Comparison of ENCODE assay signal across 8 cellular contexts in genomic region chr2:46460991-46461715, GRCh38. TPM values are rescaled to one million over a fixed set of nuclear protein-coding genes. Genes with fewer than 3 reads are reported as not detected.
DNase-seq lines count a peak whose midpoint lies in the region; ATAC-seq, FAIRE-seq and TF ChIP-seq lines count a peak whose summit lies in the region.

No MANE protein-coding gene starts in this region.

- H3K4me2 ChIP-seq in keratinocyte (ENCODE audit: control insufficient read depth, extremely low read depth, insufficient read depth, low read depth, low read length): no peak overlapping the region

- H3K79me2 ChIP-seq in keratinocyte (ENCODE audit: control insufficient read depth, insufficient read depth, low read length): no peaks in the 10 kb centered on the region

- H4K20me1 ChIP-seq in keratinocyte (ENCODE audit: control insufficient read depth, extremely low read depth, insufficient read depth, low read length): no peaks in the 10 kb centered on the region

- DNase-seq in COLO829 (ENCODE audit: low spot score) (peak; percentile 82), NCI-H1105 treated with DMSO at 0.1 percent for 48 hours (lab: John Stamatoyannopoulos, UW) (peak; percentile 43), bronchial epithelial cell (ENCODE audit: low read depth) (peak; percentile 40), keratinocyte (ENCODE audit: low read depth, low spot score) (no peak), NCI-H1048 (lab: John Stamatoyannopoulos, UW) (no peak)
- peak; percentile 67 to 76 for DNase-seq in stimulated activated CD4-positive, alpha-beta T cell treated with anti-CD3 and anti-CD28 coated beads, Interleukin-1b, Interleukin-23, amount 100 ng/mL, for 4 hours (ENCODE audit: low read depth in 2 of 2)

- FAIRE-seq in bronchial epithelial cell (lab: Jason Lieb, UNC): no peak
- no peak for FAIRE-seq in keratinocyte (lab: Jason Lieb, UNC)

- H3K9me1 ChIP-seq in keratinocyte (ENCODE audit: control insufficient read depth, extremely low read depth, insufficient read depth, low read length): no peaks in the 10 kb centered on the region

- H3K4me1 ChIP-seq in keratinocyte (ENCODE audit: control insufficient read depth, extremely low read depth, insufficient read depth, low read length): peaks cover 4% of the 10 kb centered on the region

- no peak overlapping the region for H3K4me3 ChIP-seq in WI38 (ENCODE audit: low read depth, low read length)
- no peak overlapping the region for H3K4me3 ChIP-seq in bronchial epithelial cell (ENCODE audit: low read depth, low read length)
- H3K4me3 ChIP-seq in keratinocyte (ENCODE audit: control insufficient read depth in 2 of 3, extremely low read depth in 1 of 3, insufficient read depth in 2 of 3, low read depth in 1 of 3, low read length in 3 of 3): no peak overlapping the region

- H3K36me3 ChIP-seq in bronchial epithelial cell (ENCODE audit: control insufficient read depth, insufficient read depth, low read length): no peaks in the 10 kb centered on the region
- H3K36me3 ChIP-seq in keratinocyte (ENCODE audit: control insufficient read depth in 2 of 2, extremely low read depth in 1 of 2, insufficient read depth in 2 of 2, low read length in 2 of 2): no peaks in the 10 kb centered on the region

- TF ChIP-seq CTCF in WI38 (IDR thresholded peaks at IDR 0.05; ENCODE audit: low read depth, low read length) (peak; percentile 96), bronchial epithelial cell (IDR thresholded peaks at IDR 0.05; ENCODE audit: insufficient read depth, low read length, severe bottlenecking) (peak; percentile 94), keratinocyte (optimal IDR thresholded peaks at IDR 0.05 in 1 of 3, IDR thresholded peaks at IDR 0.05 in 1 of 3, conservative IDR thresholded peaks at IDR 0.05 in 1 of 3; ENCODE audit: extremely low read depth in 1 of 3, insufficient read depth in 2 of 3, low read length in 3 of 3) (peak; percentile 94 to 98 (median 96))

- H2AFZ ChIP-seq in keratinocyte (ENCODE audit: control insufficient read depth, low read length): no peak overlapping the region

- dilution Hi-C loops in keratinocyte (cut with MboI; ENCODE audit: extremely low pct_ligation_motif_present, low sequenced_read_pairs): no loop called here

- H3K27me3 ChIP-seq in bronchial epithelial cell (ENCODE audit: control insufficient read depth, insufficient read depth, low read length): no peaks in the 10 kb centered on the region
- H3K27me3 ChIP-seq in keratinocyte (ENCODE audit: control insufficient read depth, extremely low read depth, insufficient read depth, low read length): no peaks in the 10 kb centered on the region

- no peak overlapping the region for H3K9ac ChIP-seq in keratinocyte (ENCODE audit: control insufficient read depth, extremely low read depth, insufficient read depth, low read length)

- no peaks in the 10 kb centered on the region for H3K9me3 ChIP-seq in keratinocyte (ENCODE audit: control insufficient read depth, low read depth, low read length)

- H3K27ac ChIP-seq in keratinocyte (ENCODE audit: control insufficient read depth, insufficient read depth, low read length): no peak overlapping the region

- peak; percentile 57 for ATAC-seq in GM21737 (IDR thresholded peaks at IDR 0.05; ENCODE audit: unreplicated experiment)

RNA-seq across cellular contexts. Expression of gene TMEM247, which starts 18.2 kb away (rescaled TPM):
- total RNA-seq in bronchial epithelial cell: not detected in 2 replicates
- not detected in 3 replicates for polyA plus RNA-seq in keratinocyte
- not detected for polyA plus RNA-seq in keratinocyte (2011; ENCODE audit: low read depth)
- polyA plus RNA-seq in keratinocyte (2011; cell fraction: cytosol; rRNA removed): not detected in 2 replicates
- polyA plus RNA-seq in keratinocyte (2011; cell fraction: nucleus; rRNA removed): not detected in 2 replicates
- not detected in 2 replicates for polyA plus RNA-seq in keratinocyte (2012; ENCODE audit: low replicate concordance)
- polyA minus RNA-seq in keratinocyte: not detected in 3 replicates
- polyA minus RNA-seq in keratinocyte (2011; cell fraction: cytosol; rRNA and poly(A)+ RNA removed): not detected
- not detected in 2 replicates for polyA minus RNA-seq in keratinocyte (2011; cell fraction: nucleus; rRNA and poly(A)+ RNA removed)

Comparison
In these comparisons a context has a peak if more than half of its experiments do, and no peak if none do; other contexts are left out.
1. DNase-seq: peak in COLO829 (single experiment), NCI-H1105 treated with DMSO at 0.1 percent for 48 hours (single experiment), bronchial epithelial cell (single experiment) and stimulated activated CD4-positive, alpha-beta T cell treated with anti-CD3 and anti-CD28 coated beads, Interleukin-1b, Interleukin-23, amount 100 ng/mL, for 4 hours (2 of 2); none in keratinocyte (single experiment) and NCI-H1048 (single experiment).
2. Peak in every context shown above with its lines, with median percentiles within 50 percentile points of each other: CTCF ChIP-seq.